ENCODE assay signal across 1 cellular context in the genomic region with DNA sequence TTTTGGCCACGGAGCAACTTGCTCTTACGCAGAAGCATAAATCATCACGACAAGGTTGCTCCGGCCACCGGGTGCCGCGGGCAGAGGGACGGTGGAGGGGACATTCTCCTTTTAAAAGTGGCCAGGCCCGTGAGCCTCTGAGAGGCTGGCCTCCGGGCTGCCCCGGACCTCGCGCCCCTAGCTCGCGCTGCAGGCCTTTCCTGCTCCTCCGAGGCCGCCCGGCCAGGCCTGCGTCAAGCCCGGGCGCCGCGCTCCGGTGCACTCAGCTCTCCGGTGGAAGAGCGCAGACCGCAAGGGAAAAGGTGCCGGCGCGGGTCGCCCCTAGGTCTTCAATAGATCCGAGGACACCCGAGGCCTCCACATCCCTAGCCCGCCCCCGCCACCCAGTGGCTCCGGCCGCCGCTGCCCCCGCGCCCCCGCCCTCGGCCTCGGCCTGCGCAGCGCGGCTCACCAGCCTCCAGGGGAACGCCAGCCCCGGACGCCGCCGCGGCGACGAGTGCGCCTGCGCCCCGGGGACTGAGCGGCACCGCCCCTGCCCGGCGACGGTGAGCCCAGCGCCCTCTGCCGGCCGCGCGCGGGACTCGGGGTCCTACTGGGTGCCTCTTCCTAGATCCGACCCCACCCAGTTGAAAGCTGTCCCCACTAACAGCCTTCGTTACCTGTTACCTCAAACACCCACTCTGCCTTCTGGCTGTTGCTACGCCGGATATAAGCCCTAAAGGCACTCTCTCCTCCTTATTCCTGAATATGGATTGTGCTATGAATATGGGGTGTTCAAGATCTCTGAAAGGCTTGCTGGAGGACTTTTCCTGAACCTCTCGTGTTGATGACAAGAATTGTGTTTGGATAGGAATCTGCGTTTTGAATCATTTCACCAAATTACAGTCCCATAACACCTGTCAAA.
TF ChIP-seq lines count a peak whose summit lies in the region.

A gene (minus strand): TSS at position 500 of the 904 bp plus-strand sequence. CDS start 10,671 bp downstream, outside the sequence.

TF ChIP-seq in GM12878, 131 proteins besides CTCF, POLR2A, EP300 and RAD21 (continued from another document):
- TF ChIP-seq, protein P1, sequence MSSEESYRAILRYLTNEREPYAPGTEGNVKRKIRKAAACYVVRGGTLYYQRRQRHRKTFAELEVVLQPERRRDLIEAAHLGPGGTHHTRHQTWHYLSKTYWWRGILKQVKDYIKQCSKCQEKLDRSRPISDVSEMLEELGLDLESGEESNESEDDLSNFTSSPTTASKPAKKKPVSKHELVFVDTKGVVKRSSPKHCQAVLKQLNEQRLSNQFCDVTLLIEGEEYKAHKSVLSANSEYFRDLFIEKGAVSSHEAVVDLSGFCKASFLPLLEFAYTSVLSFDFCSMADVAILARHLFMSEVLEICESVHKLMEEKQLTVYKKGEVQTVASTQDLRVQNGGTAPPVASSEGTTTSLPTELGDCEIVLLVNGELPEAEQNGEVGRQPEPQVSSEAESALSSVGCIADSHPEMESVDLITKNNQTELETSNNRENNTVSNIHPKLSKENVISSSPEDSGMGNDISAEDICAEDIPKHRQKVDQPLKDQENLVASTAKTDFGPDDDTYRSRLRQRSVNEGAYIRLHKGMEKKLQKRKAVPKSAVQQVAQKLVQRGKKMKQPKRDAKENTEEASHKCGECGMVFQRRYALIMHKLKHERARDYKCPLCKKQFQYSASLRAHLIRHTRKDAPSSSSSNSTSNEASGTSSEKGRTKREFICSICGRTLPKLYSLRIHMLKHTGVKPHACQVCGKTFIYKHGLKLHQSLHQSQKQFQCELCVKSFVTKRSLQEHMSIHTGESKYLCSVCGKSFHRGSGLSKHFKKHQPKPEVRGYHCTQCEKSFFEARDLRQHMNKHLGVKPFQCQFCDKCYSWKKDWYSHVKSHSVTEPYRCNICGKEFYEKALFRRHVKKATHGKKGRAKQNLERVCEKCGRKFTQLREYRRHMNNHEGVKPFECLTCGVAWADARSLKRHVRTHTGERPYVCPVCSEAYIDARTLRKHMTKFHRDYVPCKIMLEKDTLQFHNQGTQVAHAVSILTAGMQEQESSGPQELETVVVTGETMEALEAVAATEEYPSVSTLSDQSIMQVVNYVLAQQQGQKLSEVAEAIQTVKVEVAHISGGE (CRISPR knock-in tag; IDR thresholded peaks at IDR 0.05) = no peak
- TF ChIP-seq MTA3 (IDR thresholded peaks at IDR 0.05; ENCODE audit: borderline replicate concordance, low read length) (no peak), RELA (IDR thresholded peaks at IDR 0.05; ENCODE audit: borderline replicate concordance, partially characterized antibody) (peak; percentile 42), IKZF1 (conservative IDR thresholded peaks at IDR 0.05) (peak; percentile 71), POU2F2 (IDR thresholded peaks at IDR 0.05; ENCODE audit: borderline replicate concordance, low read depth, low read length) (0 out of 3 replicates have a peak, but pooled peaks have one; percentile 13), GABPA (IDR thresholded peaks at IDR 0.05; ENCODE audit: low read depth) (no peak), YY1 (IDR thresholded peaks at IDR 0.05; ENCODE audit: low read depth, low read length) (peak; percentile 55; the same call in 1 of the 2 replicates), SMC3 (IDR thresholded peaks at IDR 0.05; ENCODE audit: borderline replicate concordance, low read length) (peak; percentile 63), HDAC6 (IDR thresholded peaks at IDR 0.05; ENCODE audit: unreplicated experiment) (peak; percentile 78), ZSCAN29 (IDR thresholded peaks at IDR 0.05) (no peak), WRNIP1 (IDR thresholded peaks at IDR 0.05; ENCODE audit: borderline replicate concordance, low read depth, low read length) (0 out of 2 replicates have a peak, but pooled peaks have one; percentile 81), NRF1 (conservative IDR thresholded peaks at IDR 0.05; ENCODE audit: low read depth, low read length) (peak; percentile 68), BCL11A (IDR thresholded peaks at IDR 0.05; ENCODE audit: low read depth, low read length) (0 out of 2 replicates have a peak, but pooled peaks have one; percentile 4), POLR2AphosphoS2 (IDR thresholded peaks at IDR 0.05; ENCODE audit: low read depth, low read length) (no peak), NR2F1 (conservative IDR thresholded peaks at IDR 0.05) (peak; percentile 66; the same call in 1 of the 2 replicates), MTA2 (IDR thresholded peaks at IDR 0.05; ENCODE audit: low read depth) (0 out of 2 replicates have a peak, but pooled peaks have one; percentile 20), SPI1 (IDR thresholded peaks at IDR 0.05; ENCODE audit: borderline replicate concordance, insufficient read depth, low read depth, low read length) (no peak), PAX5 (IDR thresholded peaks at IDR 0.05; ENCODE audit: borderline replicate concordance, low read depth, low read length) (peak; percentile 75), LARP7 (IDR thresholded peaks at IDR 0.05) (peak; percentile 67; the same call in 1 of the 2 replicates), BACH1 (IDR thresholded peaks at IDR 0.05; ENCODE audit: borderline replicate concordance) (peak; percentile 82; the same call in 1 of the 2 replicates), SIX5 (IDR thresholded peaks at IDR 0.05; ENCODE audit: low read depth, low read length, severe bottlenecking) (no peak), RB1 (IDR thresholded peaks at IDR 0.05; ENCODE audit: borderline replicate concordance) (peak; percentile 49; the same call in 1 of the 2 replicates), MEF2B (IDR thresholded peaks at IDR 0.05; ENCODE audit: partially characterized antibody, poor library complexity, severe bottlenecking) (no peak), TAF1 (IDR thresholded peaks at IDR 0.05; ENCODE audit: borderline replicate concordance, low read depth, low read length) (peak; percentile 23; the same call in 1 of the 2 replicates), SMARCA5 (IDR thresholded peaks at IDR 0.05) (peak; percentile 91), IKZF2 (IDR thresholded peaks at IDR 0.05) (peak in 1 of 2 experiments; percentile 25; a peak in 1 of 4 replicates), DPF2 (IDR thresholded peaks at IDR 0.05) (peak; percentile 100), ZNF24 (IDR thresholded peaks at IDR 0.05) (peak; percentile 26; the same call in 1 of the 2 replicates), ZNF217 (IDR thresholded peaks at IDR 0.05) (peak; percentile 93), EGR1 (IDR thresholded peaks at IDR 0.05; ENCODE audit: borderline replicate concordance in 1 of 2, low read depth in 2 of 2, low read length in 2 of 2) (peak in 1 of 2 experiments; percentile 87; a peak in 2 of 3 replicates)
- TF ChIP-seq, protein P2, sequence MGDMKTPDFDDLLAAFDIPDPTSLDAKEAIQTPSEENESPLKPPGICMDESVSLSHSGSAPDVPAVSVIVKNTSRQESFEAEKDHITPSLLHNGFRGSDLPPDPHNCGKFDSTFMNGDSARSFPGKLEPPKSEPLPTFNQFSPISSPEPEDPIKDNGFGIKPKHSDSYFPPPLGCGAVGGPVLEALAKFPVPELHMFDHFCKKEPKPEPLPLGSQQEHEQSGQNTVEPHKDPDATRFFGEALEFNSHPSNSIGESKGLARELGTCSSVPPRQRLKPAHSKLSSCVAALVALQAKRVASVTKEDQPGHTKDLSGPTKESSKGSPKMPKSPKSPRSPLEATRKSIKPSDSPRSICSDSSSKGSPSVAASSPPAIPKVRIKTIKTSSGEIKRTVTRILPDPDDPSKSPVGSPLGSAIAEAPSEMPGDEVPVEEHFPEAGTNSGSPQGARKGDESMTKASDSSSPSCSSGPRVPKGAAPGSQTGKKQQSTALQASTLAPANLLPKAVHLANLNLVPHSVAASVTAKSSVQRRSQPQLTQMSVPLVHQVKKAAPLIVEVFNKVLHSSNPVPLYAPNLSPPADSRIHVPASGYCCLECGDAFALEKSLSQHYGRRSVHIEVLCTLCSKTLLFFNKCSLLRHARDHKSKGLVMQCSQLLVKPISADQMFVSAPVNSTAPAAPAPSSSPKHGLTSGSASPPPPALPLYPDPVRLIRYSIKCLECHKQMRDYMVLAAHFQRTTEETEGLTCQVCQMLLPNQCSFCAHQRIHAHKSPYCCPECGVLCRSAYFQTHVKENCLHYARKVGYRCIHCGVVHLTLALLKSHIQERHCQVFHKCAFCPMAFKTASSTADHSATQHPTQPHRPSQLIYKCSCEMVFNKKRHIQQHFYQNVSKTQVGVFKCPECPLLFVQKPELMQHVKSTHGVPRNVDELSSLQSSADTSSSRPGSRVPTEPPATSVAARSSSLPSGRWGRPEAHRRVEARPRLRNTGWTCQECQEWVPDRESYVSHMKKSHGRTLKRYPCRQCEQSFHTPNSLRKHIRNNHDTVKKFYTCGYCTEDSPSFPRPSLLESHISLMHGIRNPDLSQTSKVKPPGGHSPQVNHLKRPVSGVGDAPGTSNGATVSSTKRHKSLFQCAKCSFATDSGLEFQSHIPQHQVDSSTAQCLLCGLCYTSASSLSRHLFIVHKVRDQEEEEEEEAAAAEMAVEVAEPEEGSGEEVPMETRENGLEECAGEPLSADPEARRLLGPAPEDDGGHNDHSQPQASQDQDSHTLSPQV (IDR thresholded peaks at IDR 0.05) = 0 out of 2 replicates have a peak, but pooled peaks have one; percentile 50
- TF ChIP-seq, protein P3, sequence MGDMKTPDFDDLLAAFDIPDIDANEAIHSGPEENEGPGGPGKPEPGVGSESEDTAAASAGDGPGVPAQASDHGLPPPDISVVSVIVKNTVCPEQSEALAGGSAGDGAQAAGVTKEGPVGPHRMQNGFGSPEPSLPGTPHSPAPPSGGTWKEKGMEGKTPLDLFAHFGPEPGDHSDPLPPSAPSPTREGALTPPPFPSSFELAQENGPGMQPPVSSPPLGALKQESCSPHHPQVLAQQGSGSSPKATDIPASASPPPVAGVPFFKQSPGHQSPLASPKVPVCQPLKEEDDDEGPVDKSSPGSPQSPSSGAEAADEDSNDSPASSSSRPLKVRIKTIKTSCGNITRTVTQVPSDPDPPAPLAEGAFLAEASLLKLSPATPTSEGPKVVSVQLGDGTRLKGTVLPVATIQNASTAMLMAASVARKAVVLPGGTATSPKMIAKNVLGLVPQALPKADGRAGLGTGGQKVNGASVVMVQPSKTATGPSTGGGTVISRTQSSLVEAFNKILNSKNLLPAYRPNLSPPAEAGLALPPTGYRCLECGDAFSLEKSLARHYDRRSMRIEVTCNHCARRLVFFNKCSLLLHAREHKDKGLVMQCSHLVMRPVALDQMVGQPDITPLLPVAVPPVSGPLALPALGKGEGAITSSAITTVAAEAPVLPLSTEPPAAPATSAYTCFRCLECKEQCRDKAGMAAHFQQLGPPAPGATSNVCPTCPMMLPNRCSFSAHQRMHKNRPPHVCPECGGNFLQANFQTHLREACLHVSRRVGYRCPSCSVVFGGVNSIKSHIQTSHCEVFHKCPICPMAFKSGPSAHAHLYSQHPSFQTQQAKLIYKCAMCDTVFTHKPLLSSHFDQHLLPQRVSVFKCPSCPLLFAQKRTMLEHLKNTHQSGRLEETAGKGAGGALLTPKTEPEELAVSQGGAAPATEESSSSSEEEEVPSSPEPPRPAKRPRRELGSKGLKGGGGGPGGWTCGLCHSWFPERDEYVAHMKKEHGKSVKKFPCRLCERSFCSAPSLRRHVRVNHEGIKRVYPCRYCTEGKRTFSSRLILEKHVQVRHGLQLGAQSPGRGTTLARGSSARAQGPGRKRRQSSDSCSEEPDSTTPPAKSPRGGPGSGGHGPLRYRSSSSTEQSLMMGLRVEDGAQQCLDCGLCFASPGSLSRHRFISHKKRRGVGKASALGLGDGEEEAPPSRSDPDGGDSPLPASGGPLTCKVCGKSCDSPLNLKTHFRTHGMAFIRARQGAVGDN (IDR thresholded peaks at IDR 0.05) = peak; percentile 84
- TF ChIP-seq, protein P4, sequence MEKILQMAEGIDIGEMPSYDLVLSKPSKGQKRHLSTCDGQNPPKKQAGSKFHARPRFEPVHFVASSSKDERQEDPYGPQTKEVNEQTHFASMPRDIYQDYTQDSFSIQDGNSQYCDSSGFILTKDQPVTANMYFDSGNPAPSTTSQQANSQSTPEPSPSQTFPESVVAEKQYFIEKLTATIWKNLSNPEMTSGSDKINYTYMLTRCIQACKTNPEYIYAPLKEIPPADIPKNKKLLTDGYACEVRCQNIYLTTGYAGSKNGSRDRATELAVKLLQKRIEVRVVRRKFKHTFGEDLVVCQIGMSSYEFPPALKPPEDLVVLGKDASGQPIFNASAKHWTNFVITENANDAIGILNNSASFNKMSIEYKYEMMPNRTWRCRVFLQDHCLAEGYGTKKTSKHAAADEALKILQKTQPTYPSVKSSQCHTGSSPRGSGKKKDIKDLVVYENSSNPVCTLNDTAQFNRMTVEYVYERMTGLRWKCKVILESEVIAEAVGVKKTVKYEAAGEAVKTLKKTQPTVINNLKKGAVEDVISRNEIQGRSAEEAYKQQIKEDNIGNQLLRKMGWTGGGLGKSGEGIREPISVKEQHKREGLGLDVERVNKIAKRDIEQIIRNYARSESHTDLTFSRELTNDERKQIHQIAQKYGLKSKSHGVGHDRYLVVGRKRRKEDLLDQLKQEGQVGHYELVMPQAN (conservative IDR thresholded peaks at IDR 0.05) = peak; percentile 44; the same call in 1 of the 2 replicates
